In the genomic region with DNA sequence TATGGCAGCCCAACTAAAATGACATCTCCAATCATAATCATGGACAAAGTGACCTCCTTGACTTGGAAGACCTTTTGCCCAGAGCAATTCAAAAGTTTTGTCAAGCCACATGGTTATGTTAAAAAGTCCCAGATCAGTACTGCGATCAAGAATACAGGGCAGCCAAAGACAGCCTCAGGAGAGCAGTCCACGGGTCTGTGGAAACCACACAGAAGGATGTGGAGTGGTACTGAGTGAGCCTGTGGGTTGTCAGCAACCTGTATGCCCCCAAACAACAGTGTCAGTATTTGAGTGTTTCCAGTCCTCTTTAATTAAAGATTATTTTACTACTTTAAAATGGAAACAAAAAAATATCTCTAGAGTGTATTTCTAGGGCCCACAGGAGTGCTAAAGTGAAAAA, we compare ENCODE assay signal across 18 cellular contexts.
"Had no signal": no experiment of that assay in that cellular context is flagged by ENCODE, and none has a peak within 500 bp of the region (broad histone marks: within the 10 kb centered on the region; RNA-seq: fewer than 3 reads in every experiment).

No MANE protein-coding gene starts in this region.

- H3K4me3 ChIP-seq: SJSA1, SK-N-MC had no signal

- H3K9me3 ChIP-seq: SJSA1 had no signal

- H3K27ac ChIP-seq: SJSA1, SK-N-MC had no signal

- H3K4me1 ChIP-seq: SJSA1 had no signal

- DNase-seq: KBM-7, NCI-H1092, NCI-H1436, NCI-H187, NCI-H2029, NCI-H2081 treated with DMSO at 0.1 percent for 48 hours, NCI-H2171, NCI-H226, NCI-H446, NCI-H510A, NCI-H524 treated with DMSO at 0.1 percent for 48 hours, NCI-H69, NCI-H774, Right ventricle myocardium superior, RPMI8226, SIG-M5 had no signal

- H3K36me3 ChIP-seq: SJSA1 had no signal

- H3K27me3 ChIP-seq: SJSA1 had no signal
